1 cellular context compared by ENCODE assay signal in the genomic region with DNA sequence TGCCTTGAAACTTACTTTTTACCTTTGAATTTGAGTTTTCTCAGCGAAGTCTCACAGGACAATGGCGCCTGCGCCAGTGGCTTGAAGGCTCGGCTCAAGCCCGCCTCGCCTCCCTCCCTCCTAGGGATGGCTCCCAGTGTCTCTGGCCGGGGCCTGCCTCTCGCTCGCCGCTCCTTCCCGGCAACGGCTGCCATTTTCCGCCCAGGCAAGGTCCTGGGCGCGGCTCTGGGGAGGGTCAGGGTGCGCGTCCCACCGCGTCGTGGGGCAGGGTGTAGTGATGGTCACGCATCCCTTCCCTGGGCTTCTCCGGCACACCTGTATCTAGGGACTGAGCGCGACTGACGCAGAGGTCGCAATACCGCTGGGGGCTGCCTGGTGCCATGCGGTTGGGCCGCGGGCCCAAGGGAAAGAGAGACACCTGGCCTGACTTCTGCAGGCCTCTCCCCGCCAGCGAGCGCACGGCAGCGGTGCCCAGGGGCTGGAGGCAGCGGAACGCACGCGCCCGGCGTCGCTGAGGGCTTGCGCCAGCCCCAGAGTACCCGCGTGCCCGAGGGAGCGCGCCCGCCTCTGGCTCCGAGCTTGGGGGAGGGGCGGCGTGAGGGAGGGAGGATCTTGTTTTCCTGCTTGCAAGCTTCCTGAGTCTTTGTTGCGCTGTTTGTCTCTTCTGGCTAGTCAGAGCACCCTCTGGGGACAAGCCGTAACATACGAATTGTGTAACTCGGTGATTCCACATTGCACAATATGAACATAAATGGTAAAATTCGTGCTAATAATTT.
A peak's percentile ranks its signal among the peaks of the same experiment; 100 is the strongest.
TF ChIP-seq lines count a peak whose summit lies in the region.

No MANE protein-coding gene starts in this region.

TF ChIP-seq in HepG2, 621 proteins besides CTCF, POLR2A, EP300 and RAD21 (continues in another document):
- no peak for TF ChIP-seq CC2D1A (CRISPR knock-in tag; IDR thresholded peaks at IDR 0.05)
- no peak for TF ChIP-seq FOXK2 (IDR thresholded peaks at IDR 0.05)
- TF ChIP-seq ZNF710 (CRISPR knock-in tag; IDR thresholded peaks at IDR 0.05; ENCODE audit: borderline replicate concordance), result peak; percentile 44; the same call in 1 of the 2 replicates
- no peak for TF ChIP-seq NCOA1 (CRISPR knock-in tag; IDR thresholded peaks at IDR 0.05)
- peak; percentile 73; the same call in 1 of the 2 replicates for TF ChIP-seq KDM3A (CRISPR knock-in tag; IDR thresholded peaks at IDR 0.05; ENCODE audit: low read depth)
- no peak for TF ChIP-seq ZNF446 (CRISPR knock-in tag; IDR thresholded peaks at IDR 0.05)
- TF ChIP-seq JDP2 (CRISPR knock-in tag; IDR thresholded peaks at IDR 0.05; ENCODE audit: borderline replicate concordance), result no peak
- no peak for TF ChIP-seq ZNF776 (CRISPR knock-in tag; IDR thresholded peaks at IDR 0.05)
- peak; percentile 74; the same call in 1 of the 2 replicates for TF ChIP-seq ZNF839 (CRISPR knock-in tag; IDR thresholded peaks at IDR 0.05; ENCODE audit: borderline replicate concordance)
- no peak for TF ChIP-seq ZNF260 (CRISPR knock-in tag; IDR thresholded peaks at IDR 0.05; ENCODE audit: borderline replicate concordance, low read depth)
- TF ChIP-seq STAT5B (CRISPR knock-in tag; IDR thresholded peaks at IDR 0.05), result no peak
- no peak for TF ChIP-seq ZNF713 (CRISPR knock-in tag; IDR thresholded peaks at IDR 0.05)
- TF ChIP-seq NCOA2 (CRISPR knock-in tag; IDR thresholded peaks at IDR 0.05), result no peak
- no peak for TF ChIP-seq FLYWCH1 (CRISPR knock-in tag; IDR thresholded peaks at IDR 0.05)
- TF ChIP-seq REPIN1 (CRISPR knock-in tag; IDR thresholded peaks at IDR 0.05; ENCODE audit: borderline replicate concordance, low read depth), result no peak
- no peak for TF ChIP-seq NFE2L2 (IDR thresholded peaks at IDR 0.05; ENCODE audit: low read length)
- no peak for TF ChIP-seq DMTF1 (CRISPR knock-in tag; IDR thresholded peaks at IDR 0.05)
- TF ChIP-seq ZNF543 (CRISPR knock-in tag; IDR thresholded peaks at IDR 0.05), result peak; percentile 29; the same call in 1 of the 2 replicates
- 0 out of 2 replicates have a peak, but pooled peaks have one; percentile 40 for TF ChIP-seq KLF12 (CRISPR knock-in tag; IDR thresholded peaks at IDR 0.05; ENCODE audit: borderline replicate concordance)
- TF ChIP-seq ZNF589 (CRISPR knock-in tag; conservative IDR thresholded peaks at IDR 0.05), result no peak
- 0 out of 2 replicates have a peak, but pooled peaks have one; percentile 34 for TF ChIP-seq ZNF143 (CRISPR knock-in tag; IDR thresholded peaks at IDR 0.05)
- TF ChIP-seq, protein P1, sequence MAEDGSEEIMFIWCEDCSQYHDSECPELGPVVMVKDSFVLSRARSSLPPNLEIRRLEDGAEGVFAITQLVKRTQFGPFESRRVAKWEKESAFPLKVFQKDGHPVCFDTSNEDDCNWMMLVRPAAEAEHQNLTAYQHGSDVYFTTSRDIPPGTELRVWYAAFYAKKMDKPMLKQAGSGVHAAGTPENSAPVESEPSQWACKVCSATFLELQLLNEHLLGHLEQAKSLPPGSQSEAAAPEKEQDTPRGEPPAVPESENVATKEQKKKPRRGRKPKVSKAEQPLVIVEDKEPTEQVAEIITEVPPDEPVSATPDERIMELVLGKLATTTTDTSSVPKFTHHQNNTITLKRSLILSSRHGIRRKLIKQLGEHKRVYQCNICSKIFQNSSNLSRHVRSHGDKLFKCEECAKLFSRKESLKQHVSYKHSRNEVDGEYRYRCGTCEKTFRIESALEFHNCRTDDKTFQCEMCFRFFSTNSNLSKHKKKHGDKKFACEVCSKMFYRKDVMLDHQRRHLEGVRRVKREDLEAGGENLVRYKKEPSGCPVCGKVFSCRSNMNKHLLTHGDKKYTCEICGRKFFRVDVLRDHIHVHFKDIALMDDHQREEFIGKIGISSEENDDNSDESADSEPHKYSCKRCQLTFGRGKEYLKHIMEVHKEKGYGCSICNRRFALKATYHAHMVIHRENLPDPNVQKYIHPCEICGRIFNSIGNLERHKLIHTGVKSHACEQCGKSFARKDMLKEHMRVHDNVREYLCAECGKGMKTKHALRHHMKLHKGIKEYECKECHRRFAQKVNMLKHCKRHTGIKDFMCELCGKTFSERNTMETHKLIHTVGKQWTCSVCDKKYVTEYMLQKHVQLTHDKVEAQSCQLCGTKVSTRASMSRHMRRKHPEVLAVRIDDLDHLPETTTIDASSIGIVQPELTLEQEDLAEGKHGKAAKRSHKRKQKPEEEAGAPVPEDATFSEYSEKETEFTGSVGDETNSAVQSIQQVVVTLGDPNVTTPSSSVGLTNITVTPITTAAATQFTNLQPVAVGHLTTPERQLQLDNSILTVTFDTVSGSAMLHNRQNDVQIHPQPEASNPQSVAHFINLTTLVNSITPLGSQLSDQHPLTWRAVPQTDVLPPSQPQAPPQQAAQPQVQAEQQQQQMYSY (CRISPR knock-in tag; IDR thresholded peaks at IDR 0.05), result no peak
- no peak for TF ChIP-seq SYNCRIP (IDR thresholded peaks at IDR 0.05; ENCODE audit: insufficient read depth, low read depth, low read length)
- no peak for TF ChIP-seq ATF3 (CRISPR knock-in tag; IDR thresholded peaks at IDR 0.05)
- TF ChIP-seq ATRX (CRISPR knock-in tag; IDR thresholded peaks at IDR 0.05; ENCODE audit: borderline replicate concordance), result no peak
- peak; percentile 21; the same call in 1 of the 2 replicates for TF ChIP-seq TARDBP (CRISPR knock-in tag; IDR thresholded peaks at IDR 0.05)
- TF ChIP-seq JUND (CRISPR knock-in tag; IDR thresholded peaks at IDR 0.05), result peak; percentile 39; the same call in 1 of the 2 replicates
- TF ChIP-seq, protein P2, sequence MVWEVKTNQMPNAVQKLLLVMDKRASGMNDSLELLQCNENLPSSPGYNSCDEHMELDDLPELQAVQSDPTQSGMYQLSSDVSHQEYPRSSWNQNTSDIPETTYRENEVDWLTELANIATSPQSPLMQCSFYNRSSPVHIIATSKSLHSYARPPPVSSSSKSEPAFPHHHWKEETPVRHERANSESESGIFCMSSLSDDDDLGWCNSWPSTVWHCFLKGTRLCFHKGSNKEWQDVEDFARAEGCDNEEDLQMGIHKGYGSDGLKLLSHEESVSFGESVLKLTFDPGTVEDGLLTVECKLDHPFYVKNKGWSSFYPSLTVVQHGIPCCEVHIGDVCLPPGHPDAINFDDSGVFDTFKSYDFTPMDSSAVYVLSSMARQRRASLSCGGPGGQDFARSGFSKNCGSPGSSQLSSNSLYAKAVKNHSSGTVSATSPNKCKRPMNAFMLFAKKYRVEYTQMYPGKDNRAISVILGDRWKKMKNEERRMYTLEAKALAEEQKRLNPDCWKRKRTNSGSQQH (CRISPR knock-in tag; IDR thresholded peaks at IDR 0.05; ENCODE audit: low read depth), result 0 out of 2 replicates have a peak, but pooled peaks have one; percentile 30
- TF ChIP-seq ZNF280B (CRISPR knock-in tag; IDR thresholded peaks at IDR 0.05; ENCODE audit: borderline replicate concordance), result 0 out of 2 replicates have a peak, but pooled peaks have one; percentile 38
- TF ChIP-seq RBFOX2 (IDR thresholded peaks at IDR 0.05; ENCODE audit: low read depth, low read length), result no peak
- TF ChIP-seq, protein P3, sequence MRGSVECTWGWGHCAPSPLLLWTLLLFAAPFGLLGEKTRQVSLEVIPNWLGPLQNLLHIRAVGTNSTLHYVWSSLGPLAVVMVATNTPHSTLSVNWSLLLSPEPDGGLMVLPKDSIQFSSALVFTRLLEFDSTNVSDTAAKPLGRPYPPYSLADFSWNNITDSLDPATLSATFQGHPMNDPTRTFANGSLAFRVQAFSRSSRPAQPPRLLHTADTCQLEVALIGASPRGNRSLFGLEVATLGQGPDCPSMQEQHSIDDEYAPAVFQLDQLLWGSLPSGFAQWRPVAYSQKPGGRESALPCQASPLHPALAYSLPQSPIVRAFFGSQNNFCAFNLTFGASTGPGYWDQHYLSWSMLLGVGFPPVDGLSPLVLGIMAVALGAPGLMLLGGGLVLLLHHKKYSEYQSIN (CRISPR knock-in tag; IDR thresholded peaks at IDR 0.05; ENCODE audit: borderline replicate concordance), result no peak
- TF ChIP-seq ZNF660 (CRISPR knock-in tag; IDR thresholded peaks at IDR 0.05; ENCODE audit: borderline replicate concordance, low read depth), result no peak
- TF ChIP-seq, protein P4, sequence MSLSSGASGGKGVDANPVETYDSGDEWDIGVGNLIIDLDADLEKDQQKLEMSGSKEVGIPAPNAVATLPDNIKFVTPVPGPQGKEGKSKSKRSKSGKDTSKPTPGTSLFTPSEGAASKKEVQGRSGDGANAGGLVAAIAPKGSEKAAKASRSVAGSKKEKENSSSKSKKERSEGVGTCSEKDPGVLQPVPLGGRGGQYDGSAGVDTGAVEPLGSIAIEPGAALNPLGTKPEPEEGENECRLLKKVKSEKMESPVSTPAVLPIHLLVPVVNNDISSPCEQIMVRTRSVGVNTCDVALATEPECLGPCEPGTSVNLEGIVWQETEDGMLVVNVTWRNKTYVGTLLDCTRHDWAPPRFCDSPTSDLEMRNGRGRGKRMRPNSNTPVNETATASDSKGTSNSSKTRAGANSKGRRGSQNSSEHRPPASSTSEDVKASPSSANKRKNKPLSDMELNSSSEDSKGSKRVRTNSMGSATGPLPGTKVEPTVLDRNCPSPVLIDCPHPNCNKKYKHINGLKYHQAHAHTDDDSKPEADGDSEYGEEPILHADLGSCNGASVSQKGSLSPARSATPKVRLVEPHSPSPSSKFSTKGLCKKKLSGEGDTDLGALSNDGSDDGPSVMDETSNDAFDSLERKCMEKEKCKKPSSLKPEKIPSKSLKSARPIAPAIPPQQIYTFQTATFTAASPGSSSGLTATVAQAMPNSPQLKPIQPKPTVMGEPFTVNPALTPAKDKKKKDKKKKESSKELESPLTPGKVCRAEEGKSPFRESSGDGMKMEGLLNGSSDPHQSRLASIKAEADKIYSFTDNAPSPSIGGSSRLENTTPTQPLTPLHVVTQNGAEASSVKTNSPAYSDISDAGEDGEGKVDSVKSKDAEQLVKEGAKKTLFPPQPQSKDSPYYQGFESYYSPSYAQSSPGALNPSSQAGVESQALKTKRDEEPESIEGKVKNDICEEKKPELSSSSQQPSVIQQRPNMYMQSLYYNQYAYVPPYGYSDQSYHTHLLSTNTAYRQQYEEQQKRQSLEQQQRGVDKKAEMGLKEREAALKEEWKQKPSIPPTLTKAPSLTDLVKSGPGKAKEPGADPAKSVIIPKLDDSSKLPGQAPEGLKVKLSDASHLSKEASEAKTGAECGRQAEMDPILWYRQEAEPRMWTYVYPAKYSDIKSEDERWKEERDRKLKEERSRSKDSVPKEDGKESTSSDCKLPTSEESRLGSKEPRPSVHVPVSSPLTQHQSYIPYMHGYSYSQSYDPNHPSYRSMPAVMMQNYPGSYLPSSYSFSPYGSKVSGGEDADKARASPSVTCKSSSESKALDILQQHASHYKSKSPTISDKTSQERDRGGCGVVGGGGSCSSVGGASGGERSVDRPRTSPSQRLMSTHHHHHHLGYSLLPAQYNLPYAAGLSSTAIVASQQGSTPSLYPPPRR (CRISPR knock-in tag; IDR thresholded peaks at IDR 0.05; ENCODE audit: borderline replicate concordance), result no peak
- TF ChIP-seq, protein P5, sequence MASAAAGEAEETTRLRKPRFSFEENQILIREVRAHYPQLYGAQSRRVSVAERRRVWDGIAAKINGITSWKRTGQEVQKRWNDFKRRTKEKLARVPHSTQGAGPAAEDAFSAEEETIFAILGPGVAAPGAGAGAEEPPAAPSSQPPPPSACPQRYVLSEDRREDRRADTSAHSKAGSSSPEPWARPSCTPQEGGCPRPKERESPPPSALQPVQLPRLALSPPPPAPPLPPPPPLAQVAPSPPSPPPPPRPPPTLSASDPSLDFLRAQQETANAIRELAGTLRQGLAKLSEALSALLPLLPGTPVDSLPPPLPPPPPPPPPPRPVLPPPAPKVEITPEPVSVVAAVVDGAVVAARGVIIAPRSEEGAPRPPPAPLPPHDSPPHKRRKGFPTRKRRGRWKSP (CRISPR knock-in tag; IDR thresholded peaks at IDR 0.05), result peak; percentile 80
- no peak for TF ChIP-seq ZFP37 (CRISPR knock-in tag; IDR thresholded peaks at IDR 0.05; ENCODE audit: borderline replicate concordance)
- TF ChIP-seq HNF4A (CRISPR knock-in tag; IDR thresholded peaks at IDR 0.05), result 0 out of 2 replicates have a peak, but pooled peaks have one; percentile 26
- TF ChIP-seq PCBP1 (IDR thresholded peaks at IDR 0.05; ENCODE audit: borderline replicate concordance, low read depth, low read length), result no peak
- TF ChIP-seq KAT7 (CRISPR knock-in tag; IDR thresholded peaks at IDR 0.05; ENCODE audit: borderline replicate concordance), result no peak; the same call in 1 of the 2 replicates
